ENCODE assay signal across 11 cellular contexts in the genomic region with DNA sequence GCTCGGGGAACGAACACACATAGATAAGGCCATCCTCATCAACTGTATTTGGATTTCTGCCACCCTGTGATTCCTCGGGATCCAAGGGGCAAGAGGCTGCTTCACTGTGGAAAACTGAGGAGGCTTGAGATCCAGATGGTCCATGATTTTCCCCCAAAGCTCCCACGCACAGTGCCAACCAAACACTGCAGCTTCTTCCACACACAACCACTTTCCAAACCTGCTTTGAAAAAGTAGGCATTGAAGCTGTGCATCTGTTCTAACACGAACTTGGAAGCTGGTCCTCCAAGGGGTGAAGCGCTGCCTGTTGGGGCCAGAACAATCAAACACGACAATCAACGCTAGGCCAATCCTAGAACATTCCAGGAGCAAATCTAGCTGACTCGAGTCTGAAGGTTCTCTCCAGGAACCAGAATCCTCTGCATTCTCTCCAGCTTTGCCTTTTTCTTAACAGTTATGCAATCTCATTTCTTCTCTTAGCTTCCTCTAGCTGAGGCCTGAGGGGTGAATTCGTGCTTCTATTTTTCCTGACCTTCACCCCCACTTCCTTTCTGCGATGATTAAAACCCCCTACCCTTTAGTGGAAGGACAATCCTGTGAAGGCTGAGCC.
DNase-seq lines count a peak whose midpoint lies in the region; ATAC-seq and TF ChIP-seq lines count a peak whose summit lies in the region.
"Had no signal": no experiment of that assay in that cellular context is flagged by ENCODE, and none has a peak within 500 bp of the region (broad histone marks: within the 10 kb centered on the region; RNA-seq: fewer than 3 reads in every experiment).

No MANE protein-coding gene starts in this region.

- H3K4me3 ChIP-seq in IMR-90 (ENCODE audit: insufficient read depth, low read depth, low read length) (no peak overlapping the region), brain microvascular endothelial cell (ENCODE audit: low read depth, low read length) (no peak overlapping the region), skeletal muscle tissue (ENCODE audit: low read length in 3 of 3) (no peak overlapping the region), SJCRH30 (no peak overlapping the region)

- H3K23ac ChIP-seq in IMR-90 (ENCODE audit: low read depth, low read length) = no peak overlapping the region

- 0 out of 3 replicates have a peak overlapping the region, but pooled peaks have one; percentile 11 for H2BK15ac ChIP-seq in IMR-90 (ENCODE audit: low read depth, low read length)

- peak overlapping the region; percentile 26; the same call in 1 of the 2 replicates for H3K56ac ChIP-seq in IMR-90 (ENCODE audit: extremely low read depth, insufficient read depth, low read length)

- no peaks in the 10 kb centered on the region for H3K79me1 ChIP-seq in IMR-90 (ENCODE audit: low read depth in 1 of 2, low read length in 2 of 2)

- H3K14ac ChIP-seq in IMR-90 (replicated peaks; ENCODE audit: low read depth, low read length) = peak overlapping the region; percentile 6; the same call in 1 of the 2 replicates

- H3K9me3 ChIP-seq in IMR-90 (ENCODE audit: control insufficient read depth, insufficient read depth, low read length) (no peaks in the 10 kb centered on the region), skeletal muscle tissue (ENCODE audit: control insufficient read depth in 3 of 3, low read length in 3 of 3) (no peaks in the 10 kb centered on the region), SJCRH30 (replicated peaks) (no peaks in the 10 kb centered on the region)

- dilution Hi-C loops in IMR-90 (cut with HindIII; ENCODE audit: low sequenced_read_pairs, unreplicated experiment) = loop anchor here (25.0 kb wide), 1 partner anchor 386 kb away; no protein-coding TSS in a partner anchor

- H2BK5ac ChIP-seq in IMR-90 (ENCODE audit: low read depth, low read length, poor library complexity, severe bottlenecking) = peak overlapping the region; percentile 35

- no peak overlapping the region for H2AFZ ChIP-seq in IMR-90 (replicated peaks; ENCODE audit: low read length, poor library complexity)

- in situ Hi-C loops in IMR-90 (cut with MboI; ENCODE audit: low sequenced_read_pairs) (no loop called here), brain microvascular endothelial cell (cut with HindIII; ENCODE audit: low pct_ligation_motif_present, low sequenced_read_pairs) (loop anchor here (10.0 kb wide), 1 partner anchor 231 kb away; a partner anchor contains a TSS)

- H3K4ac ChIP-seq in IMR-90 (ENCODE audit: low read depth, low read length) = peak overlapping the region; percentile 20; the same call in 1 of the 2 replicates

- H3K9ac ChIP-seq in IMR-90 (ENCODE audit: low read depth, low read length) (peak overlapping the region; percentile 18; the same call in 1 of the 2 replicates), skeletal muscle tissue (ENCODE audit: low read depth in 1 of 3, low read length in 3 of 3) (no peak overlapping the region)

- no peak for TF ChIP-seq RAD21 in IMR-90 (IDR thresholded peaks at IDR 0.05; ENCODE audit: low read length)

- intact Hi-C loops in IMR-90 (cut with micrococcal nuclease) = no loop called here

- peak overlapping the region; percentile 23; the same call in 1 of the 2 replicates for H3K4me2 ChIP-seq in IMR-90 (ENCODE audit: low read depth, low read length)

- H2BK20ac ChIP-seq in IMR-90 (ENCODE audit: low read depth, low read length) = 0 out of 2 replicates have a peak overlapping the region, but pooled peaks have one; percentile 9

- ATAC-seq in IMR-90 (ENCODE audit: low read depth) (peak; percentile 46), HG03097 (IDR thresholded peaks at IDR 0.05; ENCODE audit: low FRiP score, unreplicated experiment) (no peak), HG03460 (IDR thresholded peaks at IDR 0.05; ENCODE audit: unreplicated experiment) (no peak)
- ATAC-seq: CD8-positive, alpha-beta T cell had no signal

- no TSS peak for BruUV-seq in IMR-90 (replicated peaks; lab: Mats Ljungman, UMichigan)

- no peaks in the 10 kb centered on the region for H3K9me1 ChIP-seq in IMR-90 (ENCODE audit: insufficient read depth, low read length)

- H3K18ac ChIP-seq in IMR-90 (ENCODE audit: low read depth, low read length) = peak overlapping the region; percentile 54

- H3K36me3 ChIP-seq in IMR-90 (ENCODE audit: control insufficient read depth, insufficient read depth, low read length) (peaks cover 19% of the 10 kb centered on the region), brain microvascular endothelial cell (replicated peaks) (no peaks in the 10 kb centered on the region), skeletal muscle tissue (ENCODE audit: control insufficient read depth in 3 of 3, insufficient read depth in 3 of 3, low read length in 3 of 3) (peaks cover 0 to 3% (median 2%) of the 10 kb centered on the region in 3 donors), SJCRH30 (no peaks in the 10 kb centered on the region)

- H3K27me3 ChIP-seq in IMR-90 (ENCODE audit: control insufficient read depth, insufficient read depth, low read length) (no peaks in the 10 kb centered on the region), brain microvascular endothelial cell (replicated peaks) (no peaks in the 10 kb centered on the region), skeletal muscle tissue (ENCODE audit: control insufficient read depth in 3 of 3, insufficient read depth in 3 of 3, low read length in 3 of 3) (no peaks in the 10 kb centered on the region), SJCRH30 (no peaks in the 10 kb centered on the region)

- no peaks in the 10 kb centered on the region for H4K20me1 ChIP-seq in IMR-90 (ENCODE audit: insufficient read depth, low read length)

- WGBS in IMR-90 (ENCODE audit: extremely low coverage in 2 of 2, insufficient read length in 1 of 2), 2 experiments = 40% methylated on average over 5 of the region's 11 CpGs; no CpG with 5 or more reads in 1 of the 2 experiments

- peaks cover 14% of the 10 kb centered on the region for H3K4me1 ChIP-seq in IMR-90 (ENCODE audit: control insufficient read depth, insufficient read depth, low read length)
- peaks cover 3 to 7% (median 6%) of the 10 kb centered on the region in 3 donors for H3K4me1 ChIP-seq in skeletal muscle tissue (ENCODE audit: control insufficient read depth in 3 of 3, insufficient read depth in 3 of 3, low read length in 3 of 3)
- peaks cover 5% of the 10 kb centered on the region; the same call in 1 of the 2 replicates for H3K4me1 ChIP-seq in SJCRH30

- no peak for TF ChIP-seq POLR2A in IMR-90 (IDR thresholded peaks at IDR 0.05; ENCODE audit: low read depth, low read length)

- TF ChIP-seq CTCF in IMR-90 (conservative IDR thresholded peaks at IDR 0.05; ENCODE audit: low read depth, low read length) = no peak
- TF ChIP-seq CTCF in brain microvascular endothelial cell (IDR thresholded peaks at IDR 0.05; ENCODE audit: low read depth, low read length, missing control alignments) = no peak

- H4K91ac ChIP-seq in IMR-90 (ENCODE audit: insufficient read depth, low read depth, low read length) = peak overlapping the region; percentile 54

- H2AK5ac ChIP-seq in IMR-90 (ENCODE audit: low read depth, low read length) = peak overlapping the region; percentile 39; the same call in 1 of the 2 replicates

- H2BK120ac ChIP-seq in IMR-90 (ENCODE audit: low read depth, low read length) = peak overlapping the region; percentile 7; the same call in 1 of the 2 replicates

- H4K5ac ChIP-seq in IMR-90 (ENCODE audit: low read depth, low read length) = peak overlapping the region; percentile 67; the same call in 1 of the 2 replicates

- H4K8ac ChIP-seq in IMR-90 (ENCODE audit: low read depth in 2 of 2, low read length in 2 of 2) = peak overlapping the region; percentile 20 to 41; a peak in 3 of 4 replicates

- H3K27ac ChIP-seq in IMR-90 (ENCODE audit: insufficient read depth, low read length) = peak overlapping the region; percentile 81
- H3K27ac ChIP-seq in brain microvascular endothelial cell = peak overlapping the region; percentile 10
- H3K27ac ChIP-seq in skeletal muscle tissue (ENCODE audit: low read depth, low read length) = peak overlapping the region; percentile 69
- H3K27ac ChIP-seq in SJCRH30 = no peak overlapping the region

- H2AK9ac ChIP-seq in IMR-90 (replicated peaks; ENCODE audit: low read depth, low read length, poor library complexity) = no peak overlapping the region

- CTCF ChIA-PET in IMR-90 (lab: Yijun Ruan, JAX) = interaction anchor here (1.6 to 1.7 kb wide), 2 partner anchors 8 to 235 kb away, joined by 5 to 8 read pairs; no protein-coding TSS in a partner anchor

- DNase-seq in IMR-90 (no peak), brain microvascular endothelial cell (no peak), inferior parietal cortex (ENCODE audit: extremely low spot score) (peak; percentile 40), NCI-H1092 treated with DMSO at 0.1 percent for 48 hours (lab: John Stamatoyannopoulos, UW) (no peak), SJCRH30 (no peak)
- DNase-seq: OCI-M1; stimulated activated CD4-positive, alpha-beta T cell treated with anti-CD3 and anti-CD28 coated beads, Interleukin-15, amount 100 ng/mL, for 24 hours had no signal

- POLR2A ChIA-PET in IMR-90 (lab: Charles Lee; ENCODE audit: unreplicated experiment) = no interaction called here

TF ChIP-seq in IMR-90, 13 proteins besides CTCF, POLR2A, EP300 and RAD21:
- TF ChIP-seq CEBPB (IDR thresholded peaks at IDR 0.05; ENCODE audit: low read depth, low read length) = peak; percentile 64
- no peak for TF ChIP-seq RCOR1 (IDR thresholded peaks at IDR 0.05; ENCODE audit: insufficient replicate concordance, low read length)
TF ChIP-seq in IMR-90: peak in this region for 1.
